Comparison of ENCODE assay signal across 1 cellular context in genomic region chr1:23916209-23917131, GRCh38.
TF ChIP-seq lines count a peak whose summit lies in the region.

No MANE protein-coding gene starts in this region.

TF ChIP-seq in GM23338, 12 proteins besides CTCF, POLR2A, EP300 and RAD21 (continued from another document):
- TF ChIP-seq, protein P1, sequence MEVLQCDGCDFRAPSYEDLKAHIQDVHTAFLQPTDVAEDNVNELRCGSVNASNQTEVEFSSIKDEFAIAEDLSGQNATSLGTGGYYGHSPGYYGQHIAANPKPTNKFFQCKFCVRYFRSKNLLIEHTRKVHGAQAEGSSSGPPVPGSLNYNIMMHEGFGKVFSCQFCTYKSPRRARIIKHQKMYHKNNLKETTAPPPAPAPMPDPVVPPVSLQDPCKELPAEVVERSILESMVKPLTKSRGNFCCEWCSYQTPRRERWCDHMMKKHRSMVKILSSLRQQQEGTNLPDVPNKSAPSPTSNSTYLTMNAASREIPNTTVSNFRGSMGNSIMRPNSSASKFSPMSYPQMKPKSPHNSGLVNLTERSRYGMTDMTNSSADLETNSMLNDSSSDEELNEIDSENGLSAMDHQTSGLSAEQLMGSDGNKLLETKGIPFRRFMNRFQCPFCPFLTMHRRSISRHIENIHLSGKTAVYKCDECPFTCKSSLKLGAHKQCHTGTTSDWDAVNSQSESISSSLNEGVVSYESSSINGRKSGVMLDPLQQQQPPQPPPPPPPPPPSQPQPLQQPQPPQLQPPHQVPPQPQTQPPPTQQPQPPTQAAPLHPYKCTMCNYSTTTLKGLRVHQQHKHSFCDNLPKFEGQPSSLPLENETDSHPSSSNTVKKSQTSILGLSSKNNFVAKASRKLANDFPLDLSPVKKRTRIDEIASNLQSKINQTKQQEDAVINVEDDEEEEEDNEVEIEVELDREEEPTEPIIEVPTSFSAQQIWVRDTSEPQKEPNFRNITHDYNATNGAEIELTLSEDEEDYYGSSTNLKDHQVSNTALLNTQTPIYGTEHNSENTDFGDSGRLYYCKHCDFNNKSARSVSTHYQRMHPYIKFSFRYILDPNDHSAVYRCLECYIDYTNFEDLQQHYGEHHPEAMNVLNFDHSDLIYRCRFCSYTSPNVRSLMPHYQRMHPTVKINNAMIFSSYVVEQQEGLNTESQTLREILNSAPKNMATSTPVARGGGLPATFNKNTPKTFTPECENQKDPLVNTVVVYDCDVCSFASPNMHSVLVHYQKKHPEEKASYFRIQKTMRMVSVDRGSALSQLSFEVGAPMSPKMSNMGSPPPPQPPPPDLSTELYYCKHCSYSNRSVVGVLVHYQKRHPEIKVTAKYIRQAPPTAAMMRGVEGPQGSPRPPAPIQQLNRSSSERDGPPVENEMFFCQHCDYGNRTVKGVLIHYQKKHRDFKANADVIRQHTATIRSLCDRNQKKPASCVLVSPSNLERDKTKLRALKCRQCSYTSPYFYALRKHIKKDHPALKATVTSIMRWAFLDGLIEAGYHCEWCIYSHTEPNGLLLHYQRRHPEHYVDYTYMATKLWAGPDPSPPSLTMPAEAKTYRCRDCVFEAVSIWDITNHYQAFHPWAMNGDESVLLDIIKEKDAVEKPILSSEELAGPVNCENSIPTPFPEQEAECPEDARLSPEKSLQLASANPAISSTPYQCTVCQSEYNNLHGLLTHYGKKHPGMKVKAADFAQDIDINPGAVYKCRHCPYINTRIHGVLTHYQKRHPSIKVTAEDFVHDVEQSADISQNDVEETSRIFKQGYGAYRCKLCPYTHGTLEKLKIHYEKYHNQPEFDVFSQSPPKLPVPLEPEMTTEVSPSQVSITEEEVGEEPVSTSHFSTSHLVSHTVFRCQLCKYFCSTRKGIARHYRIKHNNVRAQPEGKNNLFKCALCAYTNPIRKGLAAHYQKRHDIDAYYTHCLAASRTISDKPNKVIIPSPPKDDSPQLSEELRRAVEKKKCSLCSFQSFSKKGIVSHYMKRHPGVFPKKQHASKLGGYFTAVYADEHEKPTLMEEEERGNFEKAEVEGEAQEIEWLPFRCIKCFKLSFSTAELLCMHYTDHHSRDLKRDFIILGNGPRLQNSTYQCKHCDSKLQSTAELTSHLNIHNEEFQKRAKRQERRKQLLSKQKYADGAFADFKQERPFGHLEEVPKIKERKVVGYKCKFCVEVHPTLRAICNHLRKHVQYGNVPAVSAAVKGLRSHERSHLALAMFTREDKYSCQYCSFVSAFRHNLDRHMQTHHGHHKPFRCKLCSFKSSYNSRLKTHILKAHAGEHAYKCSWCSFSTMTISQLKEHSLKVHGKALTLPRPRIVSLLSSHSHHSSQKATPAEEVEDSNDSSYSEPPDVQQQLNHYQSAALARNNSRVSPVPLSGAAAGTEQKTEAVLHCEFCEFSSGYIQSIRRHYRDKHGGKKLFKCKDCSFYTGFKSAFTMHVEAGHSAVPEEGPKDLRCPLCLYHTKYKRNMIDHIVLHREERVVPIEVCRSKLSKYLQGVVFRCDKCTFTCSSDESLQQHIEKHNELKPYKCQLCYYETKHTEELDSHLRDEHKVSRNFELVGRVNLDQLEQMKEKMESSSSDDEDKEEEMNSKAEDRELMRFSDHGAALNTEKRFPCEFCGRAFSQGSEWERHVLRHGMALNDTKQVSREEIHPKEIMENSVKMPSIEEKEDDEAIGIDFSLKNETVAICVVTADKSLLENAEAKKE (CRISPR knock-in tag; IDR thresholded peaks at IDR 0.05), result no peak
- no peak for TF ChIP-seq ETS1 (IDR thresholded peaks at IDR 0.05)
- no peak for TF ChIP-seq ZNF114 (CRISPR knock-in tag; IDR thresholded peaks at IDR 0.05)
- no peak for TF ChIP-seq EZH2 (IDR thresholded peaks at IDR 0.05; ENCODE audit: low read depth, unreplicated experiment)
- TF ChIP-seq JUNB (IDR thresholded peaks at IDR 0.05; ENCODE audit: unreplicated experiment), result no peak
- no peak for TF ChIP-seq STAT1 (IDR thresholded peaks at IDR 0.05; ENCODE audit: unreplicated experiment)
- TF ChIP-seq EZH2phosphoT487 (IDR thresholded peaks at IDR 0.05; ENCODE audit: unreplicated experiment), result no peak
